Comparison of ENCODE assay signal across 8 cellular contexts in the genomic region with DNA sequence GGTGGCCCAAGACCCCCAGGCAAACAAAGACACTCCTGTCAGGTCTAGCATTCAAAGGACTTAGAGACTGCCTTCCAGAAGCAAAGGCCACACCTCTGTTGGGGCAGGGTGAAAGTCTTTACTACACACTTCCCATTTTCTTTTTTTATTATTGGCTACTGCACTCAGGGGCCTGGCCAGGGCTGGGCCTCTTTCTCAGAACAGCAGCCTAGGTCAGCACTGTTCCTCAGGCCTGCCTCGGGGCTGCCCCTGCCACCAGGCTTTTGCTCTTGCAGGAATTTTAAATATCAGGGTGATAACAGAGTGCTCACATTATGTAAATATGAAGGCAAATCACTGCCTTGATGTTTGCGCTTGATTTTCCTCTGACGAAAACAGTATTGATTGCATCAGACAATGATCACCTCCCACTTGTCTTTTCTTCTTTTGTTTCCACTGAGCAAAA. TPM values are rescaled to one million over a fixed set of nuclear protein-coding genes. Genes with fewer than 3 reads are reported as not detected.
DNase-seq lines count a peak whose midpoint lies in the region; ATAC-seq, FAIRE-seq and TF ChIP-seq lines count a peak whose summit lies in the region.
"Had no signal": no experiment of that assay in that cellular context is flagged by ENCODE, and none has a peak within 500 bp of the region (broad histone marks: within the 10 kb centered on the region; RNA-seq: fewer than 3 reads in every experiment).

No MANE protein-coding gene starts in this region.

- ATAC-seq in GM19025 (IDR thresholded peaks at IDR 0.05; ENCODE audit: low read depth, unreplicated experiment), result peak; percentile 84
- peak; percentile 50 for ATAC-seq in HG02623 (IDR thresholded peaks at IDR 0.05; ENCODE audit: unreplicated experiment)
- ATAC-seq in pancreas, result peak; percentile 55 to 86 (median 78)
- ATAC-seq in HG03521 (IDR thresholded peaks at IDR 0.05; ENCODE audit: unreplicated experiment), result no peak

- intact Hi-C loops in pancreas (cut with DNase I), result no loop called here

- H3K27me3 ChIP-seq in pancreas, result no peaks in the 10 kb centered on the region
- H3K27me3 ChIP-seq: right atrium auricular region had no signal

- no peak overlapping the region for H3K4me3 ChIP-seq in pancreas
- H3K4me3 ChIP-seq: right atrium auricular region had no signal

- WGBS in pancreas, 2 donors, result 17 to 18% methylated on average over 3 of the region's 3 CpGs

- no peak overlapping the region for H3K27ac ChIP-seq in pancreas
- H3K27ac ChIP-seq: right atrium auricular region had no signal

- H3K36me3 ChIP-seq in pancreas, result no peaks in the 10 kb centered on the region
- H3K36me3 ChIP-seq: right atrium auricular region had no signal

- no peaks in the 10 kb centered on the region for H3K9me3 ChIP-seq in pancreas
- H3K9me3 ChIP-seq: right atrium auricular region had no signal

- no peak for TF ChIP-seq CTCF in pancreas (IDR thresholded peaks at IDR 0.05)

- peak; percentile 70 for DNase-seq in RPMI8226
- DNase-seq in pancreas, result peak in 1 of 6 donors; percentile 26
- no peak for DNase-seq in T-helper 9 cell
- DNase-seq in AG08396 (ENCODE audit: low spot score), result no peak

- H3K4me1 ChIP-seq in pancreas, result peaks cover 0 to 12% (median 0%) of the 10 kb centered on the region in 3 donors
- H3K4me1 ChIP-seq: right atrium auricular region had no signal

- FAIRE-seq in pancreas (lab: Jason Lieb, UNC), result no peak

RNA-seq across cellular contexts. Expression of a gene that starts 18.5 kb away (rescaled TPM):
- total RNA-seq in pancreas, result 10 to 100 TPM; 11.0 to 18.4 (median 13.2) TPM
- 10 to 100 TPM; 19.3 to 33.3 TPM for polyA plus RNA-seq in pancreas
